18 cellular contexts compared by ENCODE assay signal in genomic region chr1:167404161-167404888, GRCh38.
DNase-seq lines count a peak whose midpoint lies in the region; ATAC-seq, FAIRE-seq and TF ChIP-seq lines count a peak whose summit lies in the region.
"Had no signal": no experiment of that assay in that cellular context is flagged by ENCODE, and none has a peak within 500 bp of the region (broad histone marks: within the 10 kb centered on the region; RNA-seq: fewer than 3 reads in every experiment).

No MANE protein-coding gene starts in this region.

- POLR2A ChIA-PET in HepG2 (lab: Yijun Ruan, JAX): no interaction called here

- no peaks in the 10 kb centered on the region for H3K79me2 ChIP-seq in HepG2 (ENCODE audit: insufficient read depth, low read length)

- H3K27ac ChIP-seq in right lobe of liver (no peak overlapping the region), HepG2 (ENCODE audit: extremely low read length, insufficient read depth, low read length) (no peak overlapping the region)
- H3K27ac ChIP-seq: C4-2B, SJCRH30 had no signal

- DNase-seq in right lobe of liver (no peak), HepG2 (ENCODE audit: low spot score) (no peak), fibroblast of pulmonary artery (ENCODE audit: low read depth) (peak; percentile 81), NCI-H2107 (lab: John Stamatoyannopoulos, UW) (no peak)
- no peak for DNase-seq in stimulated activated CD4-positive, alpha-beta T cell treated with anti-CD3 and anti-CD28 coated beads, Interleukin-1b, Interleukin-23, amount 100 ng/mL, for 48 hours
- DNase-seq: GDM1, GOT3, KG1, NCI-H1048, NCI-H1436 treated with DMSO at 0.1 percent for 48 hours, NCI-H2081, NCI-H226, NCI-H526 treated with DMSO at 0.1 percent for 48 hours, SJCRH30 had no signal

- H4K20me1 ChIP-seq in HepG2 (ENCODE audit: insufficient read depth, low read length): no peaks in the 10 kb centered on the region

- peak; percentile 20 to 74 (median 46) for ATAC-seq in right lobe of liver
- no peak for ATAC-seq in HepG2
- ATAC-seq in HG03135 (IDR thresholded peaks at IDR 0.05; ENCODE audit: unreplicated experiment): no peak
- ATAC-seq: GM12878 had no signal

- BruUV-seq in HepG2 (replicated peaks; lab: Mats Ljungman, UMichigan): no TSS peak

- H3K27me3 ChIP-seq in right lobe of liver: no peaks in the 10 kb centered on the region
- no peaks in the 10 kb centered on the region; a peak in 1 of 5 replicates for H3K27me3 ChIP-seq in HepG2 (ENCODE audit: control insufficient read depth in 1 of 2, insufficient read depth in 2 of 2, low read length in 2 of 2)
- H3K27me3 ChIP-seq: SJCRH30 had no signal

- H3K4me3 Mint-ChIP-seq in brain: peak overlapping the region in 1 of 5 experiments; percentile 31

- peaks cover 4% of the 10 kb centered on the region for H3K27me3 Mint-ChIP-seq in brain

- TF ChIP-seq EP300 in HepG2 (IDR thresholded peaks at IDR 0.05; ENCODE audit: low read depth in 2 of 2, low read length in 2 of 2): no peak
- no peak for TF ChIP-seq EP300 in HepG2 (CRISPR knock-in tag; IDR thresholded peaks at IDR 0.05; ENCODE audit: borderline replicate concordance)

- in situ Hi-C loops in HepG2 (cut with HindIII; ENCODE audit: extremely low pct_ligation_motif_present, low pct_unique_long_range_greater_than_20kb): loop anchor here (5.0 kb wide), 1 partner anchor 137 kb away; no protein-coding TSS in a partner anchor

- no peaks in the 10 kb centered on the region for H3K9me3 ChIP-seq in right lobe of liver
- H3K9me3 ChIP-seq in HepG2 (ENCODE audit: low read length): no peaks in the 10 kb centered on the region
- H3K9me3 ChIP-seq: SJCRH30 had no signal

- H3K4me3 ChIP-seq in right lobe of liver (no peak overlapping the region), HepG2 (replicated peaks in 1 of 3; ENCODE audit: insufficient read depth in 1 of 3, low read depth in 2 of 3, low read length in 3 of 3) (no peak overlapping the region), fibroblast of pulmonary artery (replicated peaks; ENCODE audit: low read depth, low read length) (no peak overlapping the region)
- H3K4me3 ChIP-seq: GM12878, SJCRH30 had no signal

- 67% methylated on average over 1 of the region's 4 CpGs for WGBS in right lobe of liver (ENCODE audit: insufficient coverage, low coverage, low lambda C conversion rate, missing lambda C conversion rate)
- WGBS in HepG2 (ENCODE audit: low lambda C conversion rate): 95% methylated on average over 4 of the region's 4 CpGs

- CTCF ChIA-PET in HepG2 (lab: Yijun Ruan, JAX; ENCODE audit: low intra/inter-chr PET ratio, low total read pairs): no interaction called here

- peaks cover 68% of the 10 kb centered on the region for H3K36me3 Mint-ChIP-seq in brain

- H3K36me3 ChIP-seq in right lobe of liver (peaks cover 0 to 7% (median 0%) of the 10 kb centered on the region in 4 donors), HepG2 (replicated peaks in 1 of 2; ENCODE audit: control insufficient read depth in 1 of 2, insufficient read depth in 2 of 2, low read length in 2 of 2) (peaks cover 2 to 13% of the 10 kb centered on the region in 2 experiments)

- intact Hi-C loops in right lobe of liver (cut with DNase I): no loop called here
- intact Hi-C loops in HepG2 (cut with micrococcal nuclease; ENCODE audit: unreplicated experiment): no loop called here

- H2AFZ ChIP-seq in HepG2 (ENCODE audit: low read length): no peak overlapping the region

- H3K4me1 ChIP-seq in right lobe of liver: no peaks in the 10 kb centered on the region
- H3K4me1 ChIP-seq in HepG2 (ENCODE audit: insufficient read depth, low read length): no peaks in the 10 kb centered on the region
- H3K4me1 ChIP-seq: SJCRH30 had no signal

- TF ChIP-seq POLR2A in right lobe of liver (IDR thresholded peaks at IDR 0.05) (no peak), HepG2 (IDR thresholded peaks at IDR 0.05; ENCODE audit: insufficient read depth in 1 of 2, low read depth in 2 of 2, low read length in 2 of 2) (no peak)

- no peaks in the 10 kb centered on the region for H3K9me3 Mint-ChIP-seq in brain

- TF ChIP-seq CTCF in right lobe of liver (IDR thresholded peaks at IDR 0.05): no peak
- TF ChIP-seq CTCF in HepG2 (CRISPR knock-in tag; IDR thresholded peaks at IDR 0.05): no peak
- no peak for TF ChIP-seq CTCF in brain (conservative IDR thresholded peaks at IDR 0.05)
- no peak for TF ChIP-seq CTCF in fibroblast of pulmonary artery (IDR thresholded peaks at IDR 0.05; ENCODE audit: low read length, missing control alignments)

- no peak for FAIRE-seq in HepG2 (lab: Jason Lieb, UNC)
- FAIRE-seq: GM12878 had no signal

- no peak overlapping the region for H3K9ac ChIP-seq in HepG2 (ENCODE audit: insufficient read depth, low read depth, low read length)

- peaks cover 29% of the 10 kb centered on the region for H3K4me1 Mint-ChIP-seq in brain

- no peak overlapping the region for H3K4me2 ChIP-seq in HepG2 (ENCODE audit: low read depth, low read length)

- no peak for TF ChIP-seq RAD21 in HepG2 (CRISPR knock-in tag; IDR thresholded peaks at IDR 0.05)

- peak overlapping the region in 3 of 5 experiments; percentile 37 to 87 (median 65) for H3K27ac Mint-ChIP-seq in brain

TF ChIP-seq in HepG2, 621 proteins besides CTCF, POLR2A, EP300 and RAD21:
- no peak for TF ChIP-seq MTF1 (CRISPR knock-in tag; IDR thresholded peaks at IDR 0.05)
- no peak for TF ChIP-seq AHR (CRISPR knock-in tag; IDR thresholded peaks at IDR 0.05)
- TF ChIP-seq, protein P1, sequence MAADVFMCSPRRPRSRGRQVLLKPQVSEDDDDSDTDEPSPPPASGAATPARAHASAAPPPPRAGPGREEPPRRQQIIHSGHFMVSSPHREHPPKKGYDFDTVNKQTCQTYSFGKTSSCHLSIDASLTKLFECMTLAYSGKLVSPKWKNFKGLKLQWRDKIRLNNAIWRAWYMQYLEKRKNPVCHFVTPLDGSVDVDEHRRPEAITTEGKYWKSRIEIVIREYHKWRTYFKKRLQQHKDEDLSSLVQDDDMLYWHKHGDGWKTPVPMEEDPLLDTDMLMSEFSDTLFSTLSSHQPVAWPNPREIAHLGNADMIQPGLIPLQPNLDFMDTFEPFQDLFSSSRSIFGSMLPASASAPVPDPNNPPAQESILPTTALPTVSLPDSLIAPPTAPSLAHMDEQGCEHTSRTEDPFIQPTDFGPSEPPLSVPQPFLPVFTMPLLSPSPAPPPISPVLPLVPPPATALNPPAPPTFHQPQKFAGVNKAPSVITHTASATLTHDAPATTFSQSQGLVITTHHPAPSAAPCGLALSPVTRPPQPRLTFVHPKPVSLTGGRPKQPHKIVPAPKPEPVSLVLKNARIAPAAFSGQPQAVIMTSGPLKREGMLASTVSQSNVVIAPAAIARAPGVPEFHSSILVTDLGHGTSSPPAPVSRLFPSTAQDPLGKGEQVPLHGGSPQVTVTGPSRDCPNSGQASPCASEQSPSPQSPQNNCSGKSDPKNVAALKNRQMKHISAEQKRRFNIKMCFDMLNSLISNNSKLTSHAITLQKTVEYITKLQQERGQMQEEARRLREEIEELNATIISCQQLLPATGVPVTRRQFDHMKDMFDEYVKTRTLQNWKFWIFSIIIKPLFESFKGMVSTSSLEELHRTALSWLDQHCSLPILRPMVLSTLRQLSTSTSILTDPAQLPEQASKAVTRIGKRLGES (CRISPR knock-in tag; IDR thresholded peaks at IDR 0.05; ENCODE audit: borderline replicate concordance): no peak
- no peak for TF ChIP-seq ZNF234 (CRISPR knock-in tag; conservative IDR thresholded peaks at IDR 0.05)
- TF ChIP-seq E2F1 (CRISPR knock-in tag; IDR thresholded peaks at IDR 0.05): no peak
- no peak for TF ChIP-seq SMAD9 (CRISPR knock-in tag; IDR thresholded peaks at IDR 0.05)
- TF ChIP-seq KDM1A (CRISPR knock-in tag; IDR thresholded peaks at IDR 0.05): no peak
- TF ChIP-seq, protein P2, sequence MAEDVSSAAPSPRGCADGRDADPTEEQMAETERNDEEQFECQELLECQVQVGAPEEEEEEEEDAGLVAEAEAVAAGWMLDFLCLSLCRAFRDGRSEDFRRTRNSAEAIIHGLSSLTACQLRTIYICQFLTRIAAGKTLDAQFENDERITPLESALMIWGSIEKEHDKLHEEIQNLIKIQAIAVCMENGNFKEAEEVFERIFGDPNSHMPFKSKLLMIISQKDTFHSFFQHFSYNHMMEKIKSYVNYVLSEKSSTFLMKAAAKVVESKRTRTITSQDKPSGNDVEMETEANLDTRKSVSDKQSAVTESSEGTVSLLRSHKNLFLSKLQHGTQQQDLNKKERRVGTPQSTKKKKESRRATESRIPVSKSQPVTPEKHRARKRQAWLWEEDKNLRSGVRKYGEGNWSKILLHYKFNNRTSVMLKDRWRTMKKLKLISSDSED (CRISPR knock-in tag; IDR thresholded peaks at IDR 0.05): no peak
- no peak for TF ChIP-seq KLF12 (CRISPR knock-in tag; IDR thresholded peaks at IDR 0.05; ENCODE audit: borderline replicate concordance)
- no peak for TF ChIP-seq MAZ (IDR thresholded peaks at IDR 0.05; ENCODE audit: borderline replicate concordance, low read depth, low read length)
- no peak for TF ChIP-seq MAZ (CRISPR knock-in tag; IDR thresholded peaks at IDR 0.05; ENCODE audit: low read depth)
- TF ChIP-seq ZMYM2 (CRISPR knock-in tag; IDR thresholded peaks at IDR 0.05): no peak
- TF ChIP-seq SETDB1 (CRISPR knock-in tag; IDR thresholded peaks at IDR 0.05; ENCODE audit: borderline replicate concordance): no peak
- TF ChIP-seq ZMYM3 (CRISPR knock-in tag; IDR thresholded peaks at IDR 0.05): no peak
- no peak for TF ChIP-seq YY1 (IDR thresholded peaks at IDR 0.05; ENCODE audit: insufficient read depth, insufficient replicate concordance, low read depth, low read length)
- TF ChIP-seq ZNF431 (CRISPR knock-in tag; IDR thresholded peaks at IDR 0.05; ENCODE audit: borderline replicate concordance, low read depth): no peak
- TF ChIP-seq ZNF230 (CRISPR knock-in tag; IDR thresholded peaks at IDR 0.05): no peak
- TF ChIP-seq ZNF430 (CRISPR knock-in tag; IDR thresholded peaks at IDR 0.05): no peak
- no peak for TF ChIP-seq ZNF350 (CRISPR knock-in tag; IDR thresholded peaks at IDR 0.05; ENCODE audit: borderline replicate concordance, low read depth)

Comparison
In these comparisons a context has a peak if more than half of its experiments do, and no peak if none do; other contexts are left out.
1. ATAC-seq: peak in right lobe of liver (4 of 4); none in HepG2 (single experiment) and HG03135 (single experiment).